In genomic region chr1:31504001-31504400, GRCh38 we compare ENCODE assay signal across 1 cellular context.
TF ChIP-seq lines count a peak whose summit lies in the region.

No MANE protein-coding gene starts in this region.

TF ChIP-seq in GM23338, 12 proteins besides CTCF, POLR2A, EP300 and RAD21 (continued from another document):
- TF ChIP-seq, protein P1, sequence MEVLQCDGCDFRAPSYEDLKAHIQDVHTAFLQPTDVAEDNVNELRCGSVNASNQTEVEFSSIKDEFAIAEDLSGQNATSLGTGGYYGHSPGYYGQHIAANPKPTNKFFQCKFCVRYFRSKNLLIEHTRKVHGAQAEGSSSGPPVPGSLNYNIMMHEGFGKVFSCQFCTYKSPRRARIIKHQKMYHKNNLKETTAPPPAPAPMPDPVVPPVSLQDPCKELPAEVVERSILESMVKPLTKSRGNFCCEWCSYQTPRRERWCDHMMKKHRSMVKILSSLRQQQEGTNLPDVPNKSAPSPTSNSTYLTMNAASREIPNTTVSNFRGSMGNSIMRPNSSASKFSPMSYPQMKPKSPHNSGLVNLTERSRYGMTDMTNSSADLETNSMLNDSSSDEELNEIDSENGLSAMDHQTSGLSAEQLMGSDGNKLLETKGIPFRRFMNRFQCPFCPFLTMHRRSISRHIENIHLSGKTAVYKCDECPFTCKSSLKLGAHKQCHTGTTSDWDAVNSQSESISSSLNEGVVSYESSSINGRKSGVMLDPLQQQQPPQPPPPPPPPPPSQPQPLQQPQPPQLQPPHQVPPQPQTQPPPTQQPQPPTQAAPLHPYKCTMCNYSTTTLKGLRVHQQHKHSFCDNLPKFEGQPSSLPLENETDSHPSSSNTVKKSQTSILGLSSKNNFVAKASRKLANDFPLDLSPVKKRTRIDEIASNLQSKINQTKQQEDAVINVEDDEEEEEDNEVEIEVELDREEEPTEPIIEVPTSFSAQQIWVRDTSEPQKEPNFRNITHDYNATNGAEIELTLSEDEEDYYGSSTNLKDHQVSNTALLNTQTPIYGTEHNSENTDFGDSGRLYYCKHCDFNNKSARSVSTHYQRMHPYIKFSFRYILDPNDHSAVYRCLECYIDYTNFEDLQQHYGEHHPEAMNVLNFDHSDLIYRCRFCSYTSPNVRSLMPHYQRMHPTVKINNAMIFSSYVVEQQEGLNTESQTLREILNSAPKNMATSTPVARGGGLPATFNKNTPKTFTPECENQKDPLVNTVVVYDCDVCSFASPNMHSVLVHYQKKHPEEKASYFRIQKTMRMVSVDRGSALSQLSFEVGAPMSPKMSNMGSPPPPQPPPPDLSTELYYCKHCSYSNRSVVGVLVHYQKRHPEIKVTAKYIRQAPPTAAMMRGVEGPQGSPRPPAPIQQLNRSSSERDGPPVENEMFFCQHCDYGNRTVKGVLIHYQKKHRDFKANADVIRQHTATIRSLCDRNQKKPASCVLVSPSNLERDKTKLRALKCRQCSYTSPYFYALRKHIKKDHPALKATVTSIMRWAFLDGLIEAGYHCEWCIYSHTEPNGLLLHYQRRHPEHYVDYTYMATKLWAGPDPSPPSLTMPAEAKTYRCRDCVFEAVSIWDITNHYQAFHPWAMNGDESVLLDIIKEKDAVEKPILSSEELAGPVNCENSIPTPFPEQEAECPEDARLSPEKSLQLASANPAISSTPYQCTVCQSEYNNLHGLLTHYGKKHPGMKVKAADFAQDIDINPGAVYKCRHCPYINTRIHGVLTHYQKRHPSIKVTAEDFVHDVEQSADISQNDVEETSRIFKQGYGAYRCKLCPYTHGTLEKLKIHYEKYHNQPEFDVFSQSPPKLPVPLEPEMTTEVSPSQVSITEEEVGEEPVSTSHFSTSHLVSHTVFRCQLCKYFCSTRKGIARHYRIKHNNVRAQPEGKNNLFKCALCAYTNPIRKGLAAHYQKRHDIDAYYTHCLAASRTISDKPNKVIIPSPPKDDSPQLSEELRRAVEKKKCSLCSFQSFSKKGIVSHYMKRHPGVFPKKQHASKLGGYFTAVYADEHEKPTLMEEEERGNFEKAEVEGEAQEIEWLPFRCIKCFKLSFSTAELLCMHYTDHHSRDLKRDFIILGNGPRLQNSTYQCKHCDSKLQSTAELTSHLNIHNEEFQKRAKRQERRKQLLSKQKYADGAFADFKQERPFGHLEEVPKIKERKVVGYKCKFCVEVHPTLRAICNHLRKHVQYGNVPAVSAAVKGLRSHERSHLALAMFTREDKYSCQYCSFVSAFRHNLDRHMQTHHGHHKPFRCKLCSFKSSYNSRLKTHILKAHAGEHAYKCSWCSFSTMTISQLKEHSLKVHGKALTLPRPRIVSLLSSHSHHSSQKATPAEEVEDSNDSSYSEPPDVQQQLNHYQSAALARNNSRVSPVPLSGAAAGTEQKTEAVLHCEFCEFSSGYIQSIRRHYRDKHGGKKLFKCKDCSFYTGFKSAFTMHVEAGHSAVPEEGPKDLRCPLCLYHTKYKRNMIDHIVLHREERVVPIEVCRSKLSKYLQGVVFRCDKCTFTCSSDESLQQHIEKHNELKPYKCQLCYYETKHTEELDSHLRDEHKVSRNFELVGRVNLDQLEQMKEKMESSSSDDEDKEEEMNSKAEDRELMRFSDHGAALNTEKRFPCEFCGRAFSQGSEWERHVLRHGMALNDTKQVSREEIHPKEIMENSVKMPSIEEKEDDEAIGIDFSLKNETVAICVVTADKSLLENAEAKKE (CRISPR knock-in tag; IDR thresholded peaks at IDR 0.05) = no peak
- TF ChIP-seq REST (IDR thresholded peaks at IDR 0.05; ENCODE audit: unreplicated experiment) (no peak), ETS1 (IDR thresholded peaks at IDR 0.05) (no peak), CREB1 (CRISPR knock-in tag; IDR thresholded peaks at IDR 0.05; ENCODE audit: low read depth) (no peak), NANOG (IDR thresholded peaks at IDR 0.05; ENCODE audit: borderline replicate concordance) (no peak), EZH2 (IDR thresholded peaks at IDR 0.05; ENCODE audit: low read depth, unreplicated experiment) (no peak), JUNB (IDR thresholded peaks at IDR 0.05; ENCODE audit: unreplicated experiment) (no peak), STAT1 (IDR thresholded peaks at IDR 0.05; ENCODE audit: unreplicated experiment) (no peak), EZH2phosphoT487 (IDR thresholded peaks at IDR 0.05; ENCODE audit: unreplicated experiment) (no peak)
